16 cellular contexts compared by ENCODE assay signal in genomic region chr3:129594907-129595390, GRCh38. TPM values are rescaled to one million over a fixed set of nuclear protein-coding genes. Genes with fewer than 3 reads are reported as not detected.
DNase-seq lines count a peak whose midpoint lies in the region; ATAC-seq, FAIRE-seq and TF ChIP-seq lines count a peak whose summit lies in the region.
"Had no signal": no experiment of that assay in that cellular context is flagged by ENCODE, and none has a peak within 500 bp of the region (broad histone marks: within the 10 kb centered on the region; RNA-seq: fewer than 3 reads in every experiment).

No MANE protein-coding gene starts in this region.

- H3K27ac ChIP-seq in colonic mucosa: peak overlapping the region; percentile 32
- H3K27ac ChIP-seq in mesendoderm (ENCODE audit: low read depth, low read length): no peak overlapping the region
- peak overlapping the region; percentile 91 for H3K27ac ChIP-seq in suprapubic skin
- H3K27ac ChIP-seq in PC-3 (ENCODE audit: low read length): no peak overlapping the region

- CTCF ChIA-PET in PC-3 (lab: Charles Lee): no interaction called here

- no TSS peak for BruUV-seq in PC-3 (replicated peaks; lab: Mats Ljungman, UMichigan)

- H3K23ac ChIP-seq in mesendoderm (ENCODE audit: low read length): no peak overlapping the region

- H3K27me3 Mint-ChIP-seq in mesothelial cell of epicardium (ENCODE audit: low read depth): no peaks in the 10 kb centered on the region

- no peak overlapping the region for H4K5ac ChIP-seq in mesendoderm (ENCODE audit: low read length)

- WGBS in mesendoderm (ENCODE audit: extremely low coverage, insufficient coverage, low lambda C conversion rate): no CpG with 5 or more reads among the region's 6 CpGs
- WGBS in suprapubic skin: 72% methylated on average over 2 of the region's 6 CpGs

- TF ChIP-seq CTCF in Loucy (conservative IDR thresholded peaks at IDR 0.05; ENCODE audit: low read length) (no peak), colonic mucosa (IDR thresholded peaks at IDR 0.05) (no peak), suprapubic skin (IDR thresholded peaks at IDR 0.05) (no peak), PC-3 (conservative IDR thresholded peaks at IDR 0.05; ENCODE audit: low read depth, low read length) (no peak), mesothelial cell of epicardium (IDR thresholded peaks at IDR 0.05; ENCODE audit: unreplicated experiment) (no peak)

- H4K8ac ChIP-seq in mesendoderm (ENCODE audit: low read depth, low read length): no peak overlapping the region

- H2AFZ ChIP-seq in Loucy (ENCODE audit: low read length) (no peak overlapping the region), PC-3 (ENCODE audit: low read length) (no peak overlapping the region)

- H3K27me3 ChIP-seq in Loucy (ENCODE audit: insufficient read depth, low read length, poor library complexity, severe bottlenecking) (no peaks in the 10 kb centered on the region), colonic mucosa (no peaks in the 10 kb centered on the region), mesendoderm (ENCODE audit: insufficient read depth, low read length, poor library complexity) (no peaks in the 10 kb centered on the region), suprapubic skin (no peaks in the 10 kb centered on the region), PC-3 (ENCODE audit: low read length) (no peaks in the 10 kb centered on the region)

- H3F3A ChIP-seq in Loucy (ENCODE audit: low read depth): peaks cover 23% of the 10 kb centered on the region
- no peaks in the 10 kb centered on the region for H3F3A ChIP-seq in PC-3 (ENCODE audit: low read length, unreplicated experiment)

- ATAC-seq in PC-3 (no peak), HG02885 (IDR thresholded peaks at IDR 0.05; ENCODE audit: poor library complexity, unreplicated experiment) (no peak)
- ATAC-seq: CD8-positive, alpha-beta T cell had no signal

- no peak overlapping the region for H3K27ac Mint-ChIP-seq in mesothelial cell of epicardium
- H3K27ac Mint-ChIP-seq: T-helper 2 cell treated with Interferon-gamma antibody and Interleukin-4, amounts not matched to agents 5 μg/mL and 100 μg/mL, for 36 hours had no signal

- H3K4me1 Mint-ChIP-seq in mesothelial cell of epicardium: peaks cover 66% of the 10 kb centered on the region

- POLR2A ChIA-PET in PC-3 (lab: Charles Lee; ENCODE audit: unreplicated experiment): no interaction called here

- H3K36me3 ChIP-seq in Loucy (ENCODE audit: insufficient read depth, low read length): peaks cover 4% of the 10 kb centered on the region; the same call in 1 of the 2 replicates
- no peaks in the 10 kb centered on the region for H3K36me3 ChIP-seq in colonic mucosa
- no peaks in the 10 kb centered on the region for H3K36me3 ChIP-seq in mesendoderm (ENCODE audit: control insufficient read depth, insufficient read depth, low read length)
- H3K36me3 ChIP-seq in suprapubic skin: no peaks in the 10 kb centered on the region
- no peaks in the 10 kb centered on the region for H3K36me3 ChIP-seq in PC-3 (ENCODE audit: low read depth, low read length)
- H3K36me3 ChIP-seq: HAP-1 had no signal

- H2AK5ac ChIP-seq in mesendoderm (ENCODE audit: low read length): peak overlapping the region; percentile 29

- no peak overlapping the region for H3K4me3 Mint-ChIP-seq in mesothelial cell of epicardium
- H3K4me3 Mint-ChIP-seq: T-helper 2 cell treated with Interferon-gamma antibody and Interleukin-4, amounts not matched to agents 5 μg/mL and 100 μg/mL, for 36 hours had no signal

- intact Hi-C loops in colonic mucosa (cut with DNase I): no loop called here
- intact Hi-C loops in PC-3 (cut with micrococcal nuclease): no loop called here

- peaks cover 21% of the 10 kb centered on the region for H3K79me1 ChIP-seq in mesendoderm (ENCODE audit: low read length)

- no peak for TF ChIP-seq EP300 in suprapubic skin (IDR thresholded peaks at IDR 0.05)

- no peak overlapping the region for H2BK120ac ChIP-seq in mesendoderm (ENCODE audit: low read depth, low read length)

- H3K4ac ChIP-seq in mesendoderm (ENCODE audit: low read depth, low read length): no peak overlapping the region

- H3K56ac ChIP-seq in mesendoderm (ENCODE audit: low read length): peak overlapping the region; percentile 42

- peaks cover 15% of the 10 kb centered on the region for H4K20me1 ChIP-seq in Loucy (ENCODE audit: insufficient read depth, low read length, poor library complexity, severe bottlenecking)
- H4K20me1 ChIP-seq in PC-3 (ENCODE audit: low read length): no peaks in the 10 kb centered on the region

- no peak overlapping the region for H3K18ac ChIP-seq in mesendoderm (ENCODE audit: low read length)

- H3K4me2 ChIP-seq in Loucy (ENCODE audit: low read depth, low read length, poor library complexity, severe bottlenecking) (peak overlapping the region; percentile 64), mesendoderm (ENCODE audit: low read length) (no peak overlapping the region), PC-3 (ENCODE audit: low read length) (no peak overlapping the region)

- H3K9ac ChIP-seq in Loucy (ENCODE audit: low read depth, low read length, poor library complexity, severe bottlenecking) (peak overlapping the region; percentile 70), colonic mucosa (ENCODE audit: low read depth in 2 of 2, low read length in 2 of 2) (peak overlapping the region; percentile 47 to 52), mesendoderm (ENCODE audit: low read length) (no peak overlapping the region), PC-3 (ENCODE audit: low read length) (no peak overlapping the region)

- H3K79me2 ChIP-seq in Loucy (ENCODE audit: insufficient read depth, low read length) (peaks cover 87% of the 10 kb centered on the region), mesendoderm (ENCODE audit: control insufficient read depth, insufficient read depth, low read length) (peaks cover 71% of the 10 kb centered on the region), PC-3 (ENCODE audit: low read length) (no peaks in the 10 kb centered on the region)

- no peaks in the 10 kb centered on the region for H3K36me3 Mint-ChIP-seq in mesothelial cell of epicardium
- H3K36me3 Mint-ChIP-seq: brain; CD8-positive, alpha-beta T cell had no signal

- no peak for TF ChIP-seq POLR2A in suprapubic skin (IDR thresholded peaks at IDR 0.05)
- TF ChIP-seq POLR2A in H54 (IDR thresholded peaks at IDR 0.05; ENCODE audit: low read depth, low read length): no peak

- no peaks in the 10 kb centered on the region for H3K9me3 Mint-ChIP-seq in mesothelial cell of epicardium
- H3K9me3 Mint-ChIP-seq: CD8-positive, alpha-beta T cell; nephron progenitor cell; T-helper 2 cell treated with Interferon-gamma antibody and Interleukin-4, amounts not matched to agents 5 μg/mL and 100 μg/mL, for 36 hours had no signal

- H2BK5ac ChIP-seq in mesendoderm (ENCODE audit: low read length): no peak overlapping the region

- H3K9me2 ChIP-seq in Loucy (replicated peaks; ENCODE audit: low read depth, low read length): no peaks in the 10 kb centered on the region
- no peaks in the 10 kb centered on the region for H3K9me2 ChIP-seq in PC-3 (replicated peaks; ENCODE audit: low read length)

- no peaks in the 10 kb centered on the region for H3K9me3 ChIP-seq in Loucy (ENCODE audit: insufficient read depth, low read depth, low read length)
- H3K9me3 ChIP-seq in colonic mucosa: no peaks in the 10 kb centered on the region
- H3K9me3 ChIP-seq in suprapubic skin: no peaks in the 10 kb centered on the region
- no peaks in the 10 kb centered on the region for H3K9me3 ChIP-seq in PC-3 (ENCODE audit: low read length)
- H3K9me3 ChIP-seq: HAP-1 had no signal

- DNase-seq in colonic mucosa: no peak
- DNase-seq in mesendoderm: no peak
- no peak for DNase-seq in suprapubic skin (ENCODE audit: low spot score in 2 of 2)
- DNase-seq in PC-3: no peak
- no peak for DNase-seq in mesothelial cell of epicardium (ENCODE audit: low spot score in 2 of 2, unreplicated experiment in 2 of 2)
- no peak for DNase-seq in H54 (ENCODE audit: insufficient read length, low spot score)
- DNase-seq: activated CD4-positive, alpha-beta T cell treated with anti-CD3 and anti-CD28 coated beads, Interleukin-2, amount 50 U/mL, for 1 hour; CD8-positive, alpha-beta T cell; NCI-H345; nephron progenitor cell had no signal

- no peak overlapping the region for H3K4me3 ChIP-seq in Loucy (ENCODE audit: low read length, poor library complexity, severe bottlenecking)
- H3K4me3 ChIP-seq in colonic mucosa: no peak overlapping the region
- no peak overlapping the region for H3K4me3 ChIP-seq in mesendoderm (ENCODE audit: low read length)
- H3K4me3 ChIP-seq in suprapubic skin: no peak overlapping the region
- no peak overlapping the region for H3K4me3 ChIP-seq in PC-3 (ENCODE audit: low read length)
- H3K4me3 ChIP-seq: HAP-1 had no signal

- no peak overlapping the region for H2BK15ac ChIP-seq in mesendoderm (replicated peaks; ENCODE audit: low read depth)

- FAIRE-seq in H54 (lab: Jason Lieb, UNC): no peak
- FAIRE-seq: RCC 7860 had no signal

- H3K4me1 ChIP-seq in Loucy (ENCODE audit: insufficient read depth, low read length, poor library complexity, severe bottlenecking) (peaks cover 86% of the 10 kb centered on the region), colonic mucosa (peaks cover 4% of the 10 kb centered on the region), mesendoderm (ENCODE audit: control insufficient read depth, low read depth, low read length) (peaks cover 36% of the 10 kb centered on the region), suprapubic skin (peaks cover 88% of the 10 kb centered on the region), PC-3 (ENCODE audit: insufficient read depth, low read length) (no peaks in the 10 kb centered on the region)

RNA-seq across cellular contexts. Expression of gene PLXND1, which starts 11.5 kb away (rescaled TPM):
- total RNA-seq in colonic mucosa (10 to 100 TPM; 25.6 to 26.7 TPM), suprapubic skin (10 to 100 TPM; 19.0 to 51.0 (median 30.8) TPM), PC-3 (2014; rRNA removed) (19.2 and 21.8 TPM in 2 replicates), mesothelial cell of epicardium (53.9 to 60.6 TPM (median 54.7 TPM) in 3 replicates)
- polyA plus RNA-seq in mesendoderm (2013, experiment 1 of 2): 94.2 TPM
- polyA plus RNA-seq in mesendoderm (2013, experiment 2 of 2): 90.0 TPM

RNA-seq across cellular contexts. Expression of gene H1-8, which starts 52.0 kb away (rescaled TPM):
- total RNA-seq in colonic mucosa: not detected
- 0.06 TPM for polyA plus RNA-seq in mesendoderm (2013, experiment 1 of 2)
- 0.15 TPM for polyA plus RNA-seq in mesendoderm (2013, experiment 2 of 2)
- not detected for total RNA-seq in suprapubic skin
- total RNA-seq in PC-3 (2014; rRNA removed): not detected in 2 replicates
- total RNA-seq in mesothelial cell of epicardium: not detected in 3 replicates
- total RNA-seq: CD8-positive, alpha-beta T cell had no signal

Comparison
In these comparisons a context has a peak if more than half of its experiments do, and no peak if none do; other contexts are left out.
1. H3K9ac ChIP-seq: peak in Loucy (single experiment) and colonic mucosa (2 of 2); none in mesendoderm (single experiment) and PC-3 (single experiment).
2. H3K27ac ChIP-seq: peak in colonic mucosa (single experiment) and suprapubic skin (single experiment); none in mesendoderm (single experiment) and PC-3 (single experiment).